20 cellular contexts compared by ENCODE assay signal in genomic region chr20:39946053-39946810, GRCh38.
DNase-seq lines count a peak whose midpoint lies in the region; ATAC-seq, FAIRE-seq and TF ChIP-seq lines count a peak whose summit lies in the region.
"Had no signal": no experiment of that assay in that cellular context is flagged by ENCODE, and none has a peak within 500 bp of the region (broad histone marks: within the 10 kb centered on the region; RNA-seq: fewer than 3 reads in every experiment).

No MANE protein-coding gene starts in this region.

- H3K4me1 Mint-ChIP-seq in osteocyte (ENCODE audit: unreplicated experiment): peaks cover 35% of the 10 kb centered on the region
- no peaks in the 10 kb centered on the region for H3K4me1 Mint-ChIP-seq in stimulated activated naive CD8-positive, alpha-beta T cell treated with anti-CD3 and anti-CD28 coated beads, Interleukin-15, amount 100 ng/mL, for 72 hours
- H3K4me1 Mint-ChIP-seq: T-helper 17 cell had no signal

- no peak overlapping the region for H3K4me3 Mint-ChIP-seq in osteocyte (ENCODE audit: unreplicated experiment)
- H3K4me3 Mint-ChIP-seq in stimulated activated naive CD8-positive, alpha-beta T cell treated with anti-CD3 and anti-CD28 coated beads, Interleukin-15, amount 100 ng/mL, for 72 hours: no peak overlapping the region
- H3K4me3 Mint-ChIP-seq: T-helper 17 cell had no signal

- DNase-seq in GM12891 (ENCODE audit: insufficient read length, low spot score) (no peak), HTR-8/SVneo (ENCODE audit: insufficient read length, low spot score) (no peak), osteocyte (ENCODE audit: extremely low spot score, unreplicated experiment) (no peak), Ammon's horn (ENCODE audit: low spot score) (no peak)
- no peak for DNase-seq in stimulated activated naive CD8-positive, alpha-beta T cell treated with anti-CD3 and anti-CD28 coated beads, Interleukin-15, amount 100 ng/mL, for 72 hours
- DNase-seq: GF-D8, GM23248, HCEC 1CT, Karpas-422, MG63, NCI-H1105 treated with DMSO at 0.1 percent for 48 hours, NCI-H187 treated with DMSO at 0.1 percent for 48 hours, NCI-H345, NCI-H69, OCI-M1, SIG-M5, T-helper 17 cell had no signal

- ATAC-seq in GM19351 (IDR thresholded peaks at IDR 0.05; ENCODE audit: unreplicated experiment): peak; percentile 77
- no peak for ATAC-seq in stimulated activated naive CD8-positive, alpha-beta T cell treated with anti-CD3 and anti-CD28 coated beads, Interleukin-15, amount 100 ng/mL, for 72 hours
- ATAC-seq in HG03342 (IDR thresholded peaks at IDR 0.05; ENCODE audit: unreplicated experiment): no peak
- ATAC-seq: A549, T-helper 17 cell had no signal

- FAIRE-seq in GM12891 (lab: Jason Lieb, UNC): peak; percentile 55
- peak; percentile 90 for FAIRE-seq in HTR-8/SVneo (lab: Jason Lieb, UNC)
- FAIRE-seq: A549 had no signal

- no peak for TF ChIP-seq POLR2A in GM12891 (IDR thresholded peaks at IDR 0.05; ENCODE audit: low read depth, low read length)

- no peaks in the 10 kb centered on the region for H3K36me3 Mint-ChIP-seq in osteocyte (ENCODE audit: unreplicated experiment)

- peak overlapping the region; percentile 73 for H3K27ac Mint-ChIP-seq in osteocyte (ENCODE audit: unreplicated experiment)
- H3K27ac Mint-ChIP-seq in stimulated activated naive CD8-positive, alpha-beta T cell treated with anti-CD3 and anti-CD28 coated beads, Interleukin-15, amount 100 ng/mL, for 72 hours: no peak overlapping the region
- H3K27ac Mint-ChIP-seq: T-helper 17 cell had no signal

- no peak for TF ChIP-seq CTCF in osteocyte (IDR thresholded peaks at IDR 0.05)

- H3K9me3 Mint-ChIP-seq in osteocyte (ENCODE audit: unreplicated experiment): no peaks in the 10 kb centered on the region
- no peaks in the 10 kb centered on the region for H3K9me3 Mint-ChIP-seq in stimulated activated naive CD8-positive, alpha-beta T cell treated with anti-CD3 and anti-CD28 coated beads, Interleukin-15, amount 100 ng/mL, for 72 hours

- no peaks in the 10 kb centered on the region for H3K27me3 Mint-ChIP-seq in osteocyte (ENCODE audit: unreplicated experiment)
- peaks cover 9% of the 10 kb centered on the region for H3K27me3 Mint-ChIP-seq in stimulated activated naive CD8-positive, alpha-beta T cell treated with anti-CD3 and anti-CD28 coated beads, Interleukin-15, amount 100 ng/mL, for 72 hours
- H3K27me3 Mint-ChIP-seq: T-helper 17 cell had no signal

TF ChIP-seq in GM12891, 5 proteins besides CTCF, POLR2A, EP300 and RAD21:
- TF ChIP-seq POLR2AphosphoS5 (IDR thresholded peaks at IDR 0.05; ENCODE audit: low read depth, low read length) (no peak), POU2F2 (IDR thresholded peaks at IDR 0.05; ENCODE audit: low read depth, low read length) (no peak), TAF1 (IDR thresholded peaks at IDR 0.05; ENCODE audit: low read depth, low read length) (no peak), SPI1 (IDR thresholded peaks at IDR 0.05; ENCODE audit: low read depth, low read length) (no peak), PAX5 (IDR thresholded peaks at IDR 0.05; ENCODE audit: insufficient read depth, low read length, severe bottlenecking) (no peak)
